ENCODE assay signal across 25 cellular contexts in genomic region chr12:4089147-4089606, GRCh38.
DNase-seq lines count a peak whose midpoint lies in the region; ATAC-seq and TF ChIP-seq lines count a peak whose summit lies in the region.
"Had no signal": no experiment of that assay in that cellular context is flagged by ENCODE, and none has a peak within 500 bp of the region (broad histone marks: within the 10 kb centered on the region; RNA-seq: fewer than 3 reads in every experiment).

No MANE protein-coding gene starts in this region.

- ATAC-seq in GM18861 (IDR thresholded peaks at IDR 0.05; ENCODE audit: unreplicated experiment) = no peak
- ATAC-seq: esophagus mucosa, SK-N-SH treated with all-trans-retinoic acid at 6 μM for 48 hours had no signal

- no CpG with 5 or more reads among the region's 5 CpGs for WGBS in H9 (ENCODE audit: extremely low coverage, insufficient read length, low lambda C conversion rate)

- no peak overlapping the region for H2BK5ac ChIP-seq in H9 (ENCODE audit: insufficient read length, low read length)

- peaks cover 2% of the 10 kb centered on the region; the same call in 1 of the 2 replicates for H3K27me3 Mint-ChIP-seq in H9 (ENCODE audit: low read depth)

- H3K14ac ChIP-seq in H9 (ENCODE audit: insufficient read depth, low read length) = no peak overlapping the region

- H3K23me2 ChIP-seq in H9 (ENCODE audit: insufficient read length, low read depth, low read length, poor library complexity, severe bottlenecking) = no peaks in the 10 kb centered on the region

- H3K9me3 Mint-ChIP-seq in H9 = no peaks in the 10 kb centered on the region
- H3K9me3 Mint-ChIP-seq: activated CD4-positive, alpha-beta memory T cell treated with anti-CD3 and anti-CD28 coated beads, Interleukin-2, amount 10 ng/mL, durations not matched to agents 7 days and 5 days; CD14-positive monocyte; immature natural killer cell had no signal

- no peak overlapping the region for H4K8ac ChIP-seq in H9 (replicated peaks; ENCODE audit: insufficient read length, low read depth, low read length)

- peaks cover 3 to 5% of the 10 kb centered on the region in 2 experiments; a peak in 3 of 4 replicates for H3K4me1 Mint-ChIP-seq in H9
- H3K4me1 Mint-ChIP-seq: immature natural killer cell had no signal

- H2AFZ ChIP-seq in H9 (ENCODE audit: low read length) = no peak overlapping the region

- no peak overlapping the region for H2BK12ac ChIP-seq in H9 (ENCODE audit: insufficient read length, low read depth, low read length)

- H3K18ac ChIP-seq in H9 (ENCODE audit: insufficient read length, low read depth, low read length) = no peak overlapping the region

- no peak overlapping the region for H3K9ac ChIP-seq in H9 (ENCODE audit: extremely low read depth, insufficient read length, low read length)

- no peak overlapping the region for H4K5ac ChIP-seq in H9 (ENCODE audit: insufficient read length, low read depth, low read length)

- H2BK15ac ChIP-seq in H9 (ENCODE audit: low read depth, low read length) = no peak overlapping the region

- in situ Hi-C loops in GM13977 (cut with MboI; ENCODE audit: low pct_unique_long_range_greater_than_20kb, low sequenced_read_pairs, unreplicated experiment) = no loop called here

- H4K91ac ChIP-seq in H9 (ENCODE audit: insufficient read length, low read depth, low read length) = no peak overlapping the region

- H3K9me3 ChIP-seq in H9 (ENCODE audit: control insufficient read depth, low read depth, low read length) = no peaks in the 10 kb centered on the region
- H3K9me3 ChIP-seq: suprapubic skin had no signal

- H3K4me1 ChIP-seq in H9 (ENCODE audit: insufficient read depth, low read length) = no peaks in the 10 kb centered on the region
- H3K4me1 ChIP-seq: suprapubic skin had no signal

- no peak overlapping the region for H3K4me2 ChIP-seq in H9 (ENCODE audit: insufficient read depth, insufficient read length, low read length)

- no peak overlapping the region for H2AK5ac ChIP-seq in H9 (ENCODE audit: insufficient read length, low read length)

- no peak overlapping the region for H3K4me3 Mint-ChIP-seq in H9
- H3K4me3 Mint-ChIP-seq: activated CD4-positive, alpha-beta memory T cell treated with anti-CD3 and anti-CD28 coated beads, Interleukin-2, amount 10 ng/mL, durations not matched to agents 7 days and 5 days; CD14-positive monocyte; immature natural killer cell had no signal

- no peaks in the 10 kb centered on the region for H4K20me1 ChIP-seq in H9 (ENCODE audit: control insufficient read depth, insufficient read depth, insufficient read length)

- no peak overlapping the region for H2BK20ac ChIP-seq in H9 (ENCODE audit: low read depth, low read length, poor library complexity, severe bottlenecking)

- H3K4me3 ChIP-seq in skeletal muscle cell (ENCODE audit: low read depth, low read length) = no peak overlapping the region
- H3K4me3 ChIP-seq: suprapubic skin had no signal

- no peaks in the 10 kb centered on the region for H3K27me3 ChIP-seq in H9 (ENCODE audit: insufficient read depth, low read length)

- DNase-seq in H9 (peak; percentile 61), brain pericyte (ENCODE audit: low read depth, low spot score) (peak; percentile 31), iPS-NIHi11 (ENCODE audit: low spot score) (peak; percentile 24), skeletal muscle cell (ENCODE audit: low read depth) (peak; percentile 33), GM13977 (ENCODE audit: low spot score) (no peak), COLO668 (lab: John Stamatoyannopoulos, UW; ENCODE audit: unreplicated experiment) (no peak)
- DNase-seq: activated CD4-positive, alpha-beta memory T cell treated with anti-CD3 and anti-CD28 coated beads, Interleukin-2, amount 10 ng/mL, durations not matched to agents 7 days and 5 days; activated CD4-positive, CD25-positive, alpha-beta regulatory T cell; activated T-cell treated with anti-CD3 and anti-CD28 coated beads for 4 hours; DMS153; effector CD4-positive, alpha-beta T cell; GF-D8; immature natural killer cell; Kasumi-1; NCI-H1092 treated with DMSO at 0.1 percent for 48 hours; NCI-H2081; NCI-H446 treated with DMSO at 0.1 percent for 48 hours; occipital lobe; retina; RPMI8226 had no signal

- H3K23ac ChIP-seq in H9 (ENCODE audit: insufficient read length, low read depth, low read length) = no peak overlapping the region

- no peaks in the 10 kb centered on the region for H3K36me3 Mint-ChIP-seq in H9 (ENCODE audit: insufficient read depth in 1 of 3, low read depth in 3 of 3)
- H3K36me3 Mint-ChIP-seq: CD14-positive monocyte had no signal

- no peaks in the 10 kb centered on the region for H3K79me1 ChIP-seq in H9 (ENCODE audit: insufficient read depth, low read depth, low read length, poor library complexity, severe bottlenecking)

- H3T11ph ChIP-seq in H9 (ENCODE audit: low read length) = no peak overlapping the region

- H3K56ac ChIP-seq in H9 (ENCODE audit: insufficient read length, low read depth, low read length) = no peak overlapping the region

- H3K79me2 ChIP-seq in H9 (ENCODE audit: insufficient read depth, low read length) = no peaks in the 10 kb centered on the region

- no peak overlapping the region for H2BK120ac ChIP-seq in H9 (ENCODE audit: low read depth, low read length, poor library complexity, severe bottlenecking)

- H3K4ac ChIP-seq in H9 (ENCODE audit: low read depth, low read length) = no peak overlapping the region

- peak overlapping the region in 1 of 3 experiments; percentile 35; a peak in 1 of 7 replicates for H3K27ac Mint-ChIP-seq in H9
- H3K27ac Mint-ChIP-seq: activated CD4-positive, alpha-beta memory T cell treated with anti-CD3 and anti-CD28 coated beads, Interleukin-2, amount 10 ng/mL, durations not matched to agents 7 days and 5 days; CD14-positive monocyte; immature natural killer cell had no signal

- no peak overlapping the region for H3K27ac ChIP-seq in H9 (ENCODE audit: insufficient read length, low read depth, low read length)
- H3K27ac ChIP-seq: suprapubic skin had no signal

- TF ChIP-seq CTCF in H9 (conservative IDR thresholded peaks at IDR 0.05) (no peak), GM13977 (IDR thresholded peaks at IDR 0.05; ENCODE audit: extremely low read depth, insufficient read depth, missing control alignments) (no peak)

Comparison
In these comparisons a context has a peak if more than half of its experiments do, and no peak if none do; other contexts are left out.
1. DNase-seq: peak in H9 (single experiment), brain pericyte (single experiment), iPS-NIHi11 (single experiment) and skeletal muscle cell (single experiment); none in GM13977 (single experiment) and COLO668 (single experiment).